Comparison of ENCODE assay signal across 14 cellular contexts in genomic region chr18:34650121-34650545, GRCh38. TPM values are rescaled to one million over a fixed set of nuclear protein-coding genes. Genes with fewer than 3 reads are reported as not detected.
A peak's percentile ranks its signal among the peaks of the same experiment; 100 is the strongest.
DNase-seq lines count a peak whose midpoint lies in the region; ATAC-seq and TF ChIP-seq lines count a peak whose summit lies in the region.
"Had no signal": no experiment of that assay in that cellular context is flagged by ENCODE, and none has a peak within 500 bp of the region (broad histone marks: within the 10 kb centered on the region; RNA-seq: fewer than 3 reads in every experiment).

No MANE protein-coding gene starts in this region.

- no peaks in the 10 kb centered on the region for H3K36me3 Mint-ChIP-seq in nephron (ENCODE audit: low read depth)
- H3K36me3 Mint-ChIP-seq in natural killer cell: no peaks in the 10 kb centered on the region
- H3K36me3 Mint-ChIP-seq: naive B cell had no signal

- no peak overlapping the region for H3K4me3 Mint-ChIP-seq in nephron
- no peak overlapping the region for H3K4me3 Mint-ChIP-seq in natural killer cell
- H3K4me3 Mint-ChIP-seq: activated CD8-positive, alpha-beta T cell treated with anti-CD3 and anti-CD28 coated beads for 36 hours; naive B cell had no signal

- H3K4me3 ChIP-seq in NB4 (ENCODE audit: low read depth, low read length) (no peak overlapping the region), coronary artery (peak overlapping the region; percentile 18)
- H3K4me3 ChIP-seq: body of pancreas, SK-N-MC had no signal

- peak overlapping the region in 2 of 3 experiments; percentile 54 to 71 for H3K27ac Mint-ChIP-seq in nephron
- H3K27ac Mint-ChIP-seq in natural killer cell: no peak overlapping the region
- H3K27ac Mint-ChIP-seq: activated CD8-positive, alpha-beta T cell treated with anti-CD3 and anti-CD28 coated beads for 36 hours; naive B cell had no signal

- peak; percentile 15 for DNase-seq in DMS53 treated with DMSO at 0.1 percent for 48 hours (lab: John Stamatoyannopoulos, UW; ENCODE audit: unreplicated experiment)
- peak; percentile 23 for DNase-seq in NB4 (ENCODE audit: low read depth)
- DNase-seq in coronary artery (ENCODE audit: low spot score): no peak
- DNase-seq in NCI-H1417 treated with DMSO at 0.1 percent for 48 hours (lab: John Stamatoyannopoulos, UW): no peak
- DNase-seq in NCI-H1092 (lab: John Stamatoyannopoulos, UW): no peak
- no peak for DNase-seq in natural killer cell
- DNase-seq: activated CD8-positive, alpha-beta T cell treated with anti-CD3 and anti-CD28 coated beads for 36 hours; naive B cell; NCI-H1930; stimulated activated CD4-positive, alpha-beta T cell treated with anti-CD3 and anti-CD28 coated beads, Interleukin-2, amount 100 ng/mL, for 48 hours had no signal

- TF ChIP-seq POLR2A in NB4 (IDR thresholded peaks at IDR 0.05; ENCODE audit: extremely low read depth, insufficient read length): no peak

- H3K9me3 Mint-ChIP-seq in nephron (no peaks in the 10 kb centered on the region), natural killer cell (no peaks in the 10 kb centered on the region)
- H3K9me3 Mint-ChIP-seq: activated CD8-positive, alpha-beta T cell treated with anti-CD3 and anti-CD28 coated beads for 36 hours; naive B cell had no signal

- peaks cover 37% of the 10 kb centered on the region for H3K4me1 Mint-ChIP-seq in nephron
- H3K4me1 Mint-ChIP-seq in natural killer cell: no peaks in the 10 kb centered on the region
- H3K4me1 Mint-ChIP-seq: naive B cell had no signal

- TF ChIP-seq CTCF in NB4 (IDR thresholded peaks at IDR 0.05; ENCODE audit: low read depth, low read length) (no peak), coronary artery (IDR thresholded peaks at IDR 0.05) (no peak), nephron (IDR thresholded peaks at IDR 0.05; ENCODE audit: unreplicated experiment in 3 of 3) (no peak), natural killer cell (IDR thresholded peaks at IDR 0.05) (no peak)

- H3K27ac ChIP-seq in coronary artery: peak overlapping the region; percentile 1 to 18
- H3K27ac ChIP-seq: body of pancreas, SK-N-MC had no signal

- H3K27me3 Mint-ChIP-seq in nephron (ENCODE audit: low read depth) (peaks cover 4% of the 10 kb centered on the region), natural killer cell (ENCODE audit: low read depth in 2 of 2) (peaks cover 27 to 41% of the 10 kb centered on the region in 2 donors)

- intact Hi-C loops in natural killer cell (cut with micrococcal nuclease): no loop called here

- no peak for ATAC-seq in natural killer cell
- ATAC-seq in GM21737 (IDR thresholded peaks at IDR 0.05; ENCODE audit: unreplicated experiment): no peak
- ATAC-seq: activated CD8-positive, alpha-beta T cell treated with anti-CD3 and anti-CD28 coated beads for 36 hours; body of pancreas had no signal

RNA-seq across cellular contexts. Expression of gene DTNA, which starts 60.0 kb away (rescaled TPM):
- total RNA-seq in natural killer cell: under 1 TPM in 1 of 3 donors, not detected in 2; 0.33 TPM

Comparison
In these comparisons a context has a peak if more than half of its experiments do, and no peak if none do; other contexts are left out.
1. DNase-seq: peak in DMS53 treated with DMSO at 0.1 percent for 48 hours (single experiment) and NB4 (single experiment); none in coronary artery (single experiment), NCI-H1417 treated with DMSO at 0.1 percent for 48 hours (single experiment), NCI-H1092 (single experiment) and natural killer cell (single experiment).
2. H3K27ac Mint-ChIP-seq: peak in nephron (2 of 3); none in natural killer cell (0 of 2).